Comparison of ENCODE assay signal across 20 cellular contexts in genomic region chr5:58854396-58854795, GRCh38.
DNase-seq lines count a peak whose midpoint lies in the region; ATAC-seq lines count a peak whose summit lies in the region.
"Had no signal": no experiment of that assay in that cellular context is flagged by ENCODE, and none has a peak within 500 bp of the region (broad histone marks: within the 10 kb centered on the region; RNA-seq: fewer than 3 reads in every experiment).

No MANE protein-coding gene starts in this region.

- H3K27me3 Mint-ChIP-seq in activated CD4-positive, alpha-beta T cell treated with anti-CD3 and anti-CD28 coated beads, Interleukin-2, amount 10 ng/mL, durations not matched to agents 24 days and 14 days = peaks cover 25% of the 10 kb centered on the region

- ATAC-seq in HG03521 (IDR thresholded peaks at IDR 0.05; ENCODE audit: unreplicated experiment) (no peak), GM19328 (IDR thresholded peaks at IDR 0.05; ENCODE audit: unreplicated experiment) (no peak)
- ATAC-seq: GM12878 had no signal

- intact Hi-C loops in activated CD4-positive, alpha-beta T cell treated with anti-CD3 and anti-CD28 coated beads, Interleukin-2, amount 10 ng/mL, durations not matched to agents 24 days and 14 days (cut with micrococcal nuclease) = loop anchor here (5.0 kb wide), 1 partner anchor 377 kb away; no protein-coding TSS in a partner anchor

- no peaks in the 10 kb centered on the region for H3K36me3 Mint-ChIP-seq in activated CD4-positive, alpha-beta T cell treated with anti-CD3 and anti-CD28 coated beads, Interleukin-2, amount 10 ng/mL, durations not matched to agents 24 days and 14 days (ENCODE audit: low read depth)

- no peaks in the 10 kb centered on the region for H3K4me1 Mint-ChIP-seq in activated CD4-positive, alpha-beta T cell treated with anti-CD3 and anti-CD28 coated beads, Interleukin-2, amount 10 ng/mL, durations not matched to agents 24 days and 14 days
- H3K4me1 Mint-ChIP-seq: B cell had no signal

- no peaks in the 10 kb centered on the region for H3K9me3 Mint-ChIP-seq in activated CD4-positive, alpha-beta T cell treated with anti-CD3 and anti-CD28 coated beads, Interleukin-2, amount 10 ng/mL, durations not matched to agents 24 days and 14 days
- H3K9me3 Mint-ChIP-seq: T-helper 2 cell treated with Interferon-gamma antibody and Interleukin-4, amounts not matched to agents 5 μg/mL and 100 μg/mL, for 36 hours had no signal

- H3K4me3 Mint-ChIP-seq in activated CD4-positive, alpha-beta T cell treated with anti-CD3 and anti-CD28 coated beads, Interleukin-2, amount 10 ng/mL, durations not matched to agents 24 days and 14 days = no peak overlapping the region
- H3K4me3 Mint-ChIP-seq: B cell; T-helper 2 cell treated with Interferon-gamma antibody and Interleukin-4, amounts not matched to agents 5 μg/mL and 100 μg/mL, for 36 hours had no signal

- no peak overlapping the region for H3K27ac Mint-ChIP-seq in activated CD4-positive, alpha-beta T cell treated with anti-CD3 and anti-CD28 coated beads, Interleukin-2, amount 10 ng/mL, durations not matched to agents 24 days and 14 days
- H3K27ac Mint-ChIP-seq: B cell; T-helper 2 cell treated with Interferon-gamma antibody and Interleukin-4, amounts not matched to agents 5 μg/mL and 100 μg/mL, for 36 hours had no signal

- DNase-seq in GDM1 (lab: John Stamatoyannopoulos, UW) = peak; percentile 5
- peak; percentile 4 for DNase-seq in KG1 (lab: John Stamatoyannopoulos, UW)
- DNase-seq in NOMO-1 treated with dmso at 0.1 percent for 144 hours (lab: John Stamatoyannopoulos, UW; ENCODE audit: unreplicated experiment) = peak; percentile 47
- peak; percentile 91 for DNase-seq in foreskin melanocyte
- no peak for DNase-seq in activated CD4-positive, alpha-beta T cell treated with anti-CD3 and anti-CD28 coated beads, Interleukin-2, amount 10 ng/mL, durations not matched to agents 24 days and 14 days
- DNase-seq: Kasumi-1, NCI-H1092, NCI-H1436, NCI-H187, NCI-H2171 treated with DMSO at 0.1 percent for 48 hours, NCI-H524, NCI-H774, SHP77 treated with DMSO at 0.1 percent for 48 hours, SK-N-SH, T-helper 1 cell had no signal
